ENCODE assay signal across 8 cellular contexts in genomic region chr19:39411832-39412099, GRCh38. TPM values are rescaled to one million over a fixed set of nuclear protein-coding genes. Genes with fewer than 3 reads are reported as not detected.
DNase-seq lines count a peak whose midpoint lies in the region; ATAC-seq and TF ChIP-seq lines count a peak whose summit lies in the region.

No MANE protein-coding gene starts in this region.

- H3K9ac ChIP-seq in mammary epithelial cell (ENCODE audit: insufficient read depth, low read length) = peak overlapping the region; percentile 33

- no peaks in the 10 kb centered on the region for H3K27me3 ChIP-seq in A673 (replicated peaks; ENCODE audit: insufficient read depth, low read depth, low read length, poor library complexity)
- no peaks in the 10 kb centered on the region for H3K27me3 ChIP-seq in mammary epithelial cell (ENCODE audit: insufficient read depth, low read length)

- H3K9me3 ChIP-seq in A673 (ENCODE audit: low read depth, low read length, poor library complexity, severe bottlenecking) (no peaks in the 10 kb centered on the region), mammary epithelial cell (replicated peaks; ENCODE audit: insufficient read depth, low read length) (no peaks in the 10 kb centered on the region)

- TF ChIP-seq CTCF in A673 (conservative IDR thresholded peaks at IDR 0.05; ENCODE audit: low read depth, low read length) = peak; percentile 98
- TF ChIP-seq CTCF in WI38 (IDR thresholded peaks at IDR 0.05; ENCODE audit: low read depth, low read length) = peak; percentile 87
- TF ChIP-seq CTCF in mammary epithelial cell (conservative IDR thresholded peaks at IDR 0.05 in 1 of 2, IDR thresholded peaks at IDR 0.05 in 1 of 2; ENCODE audit: extremely low read depth in 1 of 2, insufficient read depth in 1 of 2, low read depth in 1 of 2, low read length in 2 of 2) = peak; percentile 88 to 90

- peaks cover 36% of the 10 kb centered on the region for H3K79me2 ChIP-seq in mammary epithelial cell (ENCODE audit: insufficient read depth, low read length)

- CTCF ChIA-PET in A673 (lab: Charles Lee) (interaction anchor here (0.9 to 1.8 kb wide), 3 partner anchors 14 to 310 kb away, joined by 4 to 16 read pairs (median 4); partner anchors contain the start of gene RPS16), mammary epithelial cell (lab: Charles Lee; ENCODE audit: low non-redundant PET) (interaction anchor here (0.7 to 1.0 kb wide), 2 partner anchors 13 to 69 kb away, joined by 6 to 11 read pairs; partner anchors contain the start of gene SAMD4B)

- no peak overlapping the region for H2AFZ ChIP-seq in mammary epithelial cell (ENCODE audit: low read depth, low read length)

- H3K36me3 ChIP-seq in A673 (ENCODE audit: insufficient read depth, low read length, poor library complexity, severe bottlenecking) (peaks cover 17% of the 10 kb centered on the region), mammary epithelial cell (ENCODE audit: insufficient read depth, low read length) (peaks cover 4% of the 10 kb centered on the region)

- H3K4me3 ChIP-seq in A673 (ENCODE audit: low read depth, low read length, poor library complexity, severe bottlenecking) (peak overlapping the region; percentile 100), WI38 (ENCODE audit: low read depth, low read length) (no peak overlapping the region; the same call in 1 of the 2 replicates), mammary epithelial cell (replicated peaks in 1 of 3; ENCODE audit: insufficient read depth in 1 of 3, low read depth in 2 of 3, low read length in 3 of 3) (peak overlapping the region in 1 of 3 experiments; percentile 16)

- in situ Hi-C loops in mammary epithelial cell (cut with MboI; ENCODE audit: low sequenced_read_pairs in 2 of 2) = no loop called here

- no TSS peak for BruUV-seq in A673 (replicated peaks; lab: Mats Ljungman, UMichigan)
- no TSS peak for BruUV-seq in mammary epithelial cell (replicated peaks; lab: Mats Ljungman, UMichigan)

- H3K4me2 ChIP-seq in mammary epithelial cell (ENCODE audit: insufficient read depth, low read depth, low read length) = peak overlapping the region; percentile 39

- no peaks in the 10 kb centered on the region for H4K20me1 ChIP-seq in mammary epithelial cell (ENCODE audit: insufficient read depth, low read length)

- H3K4me1 ChIP-seq in A673 (ENCODE audit: insufficient read depth, low read length, poor library complexity, severe bottlenecking) (peaks cover 46% of the 10 kb centered on the region), mammary epithelial cell (ENCODE audit: insufficient read depth, low read length) (peaks cover 38% of the 10 kb centered on the region)

- 0% methylated on average over 7 of the region's 7 CpGs for WGBS in mammary epithelial cell (ENCODE audit: low coverage, missing lambda C conversion rate)

- POLR2A ChIA-PET in A673 (lab: Charles Lee; ENCODE audit: low non-redundant PET) = interaction anchor here (0.5 kb wide), 1 partner anchor 35 kb away, joined by 3 read pairs; no protein-coding TSS in a partner anchor

- H3K27ac ChIP-seq in A673 (ENCODE audit: low read depth, low read length, poor library complexity, severe bottlenecking) = peak overlapping the region; percentile 44
- H3K27ac ChIP-seq in mammary epithelial cell (ENCODE audit: insufficient read depth, low read depth, low read length) = peak overlapping the region; percentile 97

- intact Hi-C loops in A673 (cut with micrococcal nuclease; ENCODE audit: unreplicated experiment) = loop anchor here (1.0 to 5.0 kb wide), 2 partner anchors 14 to 289 kb away; no protein-coding TSS in a partner anchor
- intact Hi-C loops in mammary epithelial cell (cut with micrococcal nuclease) = loop anchor here (1.0 to 2.0 kb wide), 5 partner anchors 9 to 289 kb away; partner anchors contain the start of genes MED29, PAF1 and SAMD4B

- dilution Hi-C loops in mammary epithelial cell (cut with HindIII; ENCODE audit: low sequenced_read_pairs) = no loop called here

- ATAC-seq in GM18870 (IDR thresholded peaks at IDR 0.05; ENCODE audit: unreplicated experiment) (peak; percentile 32), HG03139 (IDR thresholded peaks at IDR 0.05; ENCODE audit: unreplicated experiment) (peak; percentile 20)

- DNase-seq in A673 (ENCODE audit: low spot score) = peak; percentile 95
- DNase-seq in NCI-H2196 treated with DMSO at 0.1 percent for 48 hours (lab: John Stamatoyannopoulos, UW; ENCODE audit: unreplicated experiment) = peak; percentile 89
- peak; percentile 88 for DNase-seq in mammary epithelial cell
- peak; percentile 90 for DNase-seq in islet precursor cell
- DNase-seq in stimulated activated CD4-positive, alpha-beta T cell treated with anti-CD3 and anti-CD28 coated beads, Interleukin-12 subunit alpha, Interleukin-12 subunit beta, amount 100 ng/mL, for 4 hours = peak; percentile 87

RNA-seq across cellular contexts. Expression of gene PLEKHG2, which starts 0.7 kb away (rescaled TPM):
- total RNA-seq in A673 (2021) (99.1 and 99.4 TPM in 2 replicates), mammary epithelial cell (10 to 100 TPM; 15.5 to 40.6 TPM)
- polyA plus RNA-seq in mammary epithelial cell = 21.9 TPM
- 10.2 TPM for polyA minus RNA-seq in mammary epithelial cell

RNA-seq across cellular contexts. Expression of gene ZFP36, which starts 5.1 kb away (rescaled TPM):
- total RNA-seq in A673 (2021) (7.1 and 8.1 TPM in 2 replicates), mammary epithelial cell (100 to 1,000 TPM in 1 of 2 donors, 10 to 100 TPM in 1; 13.3 to 110 TPM)
- polyA plus RNA-seq in mammary epithelial cell = 10.4 TPM
- 34.5 TPM for polyA minus RNA-seq in mammary epithelial cell

RNA-seq across cellular contexts. Expression of gene MED29, which starts 20.6 kb away (rescaled TPM):
- 37.1 and 41.9 TPM in 2 replicates for total RNA-seq in A673 (2021)
- total RNA-seq in mammary epithelial cell = 10 to 100 TPM; 19.5 to 29.3 TPM
- 25.9 TPM for polyA plus RNA-seq in mammary epithelial cell
- 21.9 TPM for polyA minus RNA-seq in mammary epithelial cell

RNA-seq across cellular contexts. Expression of gene PAF1, which starts 20.9 kb away (rescaled TPM):
- total RNA-seq in A673 (2021) (70.2 and 73.3 TPM in 2 replicates), mammary epithelial cell (10 to 100 TPM; 25.5 to 45.8 TPM)
- polyA plus RNA-seq in mammary epithelial cell = 54.0 TPM
- 26.5 TPM for polyA minus RNA-seq in mammary epithelial cell

RNA-seq across cellular contexts. Expression of gene RPS16, which starts 24.0 kb away (rescaled TPM):
- total RNA-seq in A673 (2021) (1,898 and 1,963 TPM in 2 replicates), mammary epithelial cell (1,000 to 10,000 TPM in 1 of 2 donors, 100 to 1,000 TPM in 1; 361 to 1,710 TPM)
- polyA plus RNA-seq in mammary epithelial cell = 3,363 TPM
- 1,696 TPM for polyA minus RNA-seq in mammary epithelial cell
